In genomic region chr5:159118958-159119659, GRCh38 we compare ENCODE assay signal across 3 cellular contexts. TPM values are rescaled to one million over a fixed set of nuclear protein-coding genes. Genes with fewer than 3 reads are reported as not detected.
"Had no signal": no experiment of that assay in that cellular context is flagged by ENCODE, and none has a peak within 500 bp of the region (broad histone marks: within the 10 kb centered on the region; RNA-seq: fewer than 3 reads in every experiment).

No MANE protein-coding gene starts in this region.

RNA-seq across cellular contexts. Expression of gene EBF1, which starts 19.4 kb away (rescaled TPM):
- total RNA-seq: epithelial cell of proximal tubule, foreskin keratinocyte had no signal
- polyA plus RNA-seq: foreskin keratinocyte, immature natural killer cell had no signal
